Comparison of ENCODE assay signal across 1 cellular context in the genomic region with DNA sequence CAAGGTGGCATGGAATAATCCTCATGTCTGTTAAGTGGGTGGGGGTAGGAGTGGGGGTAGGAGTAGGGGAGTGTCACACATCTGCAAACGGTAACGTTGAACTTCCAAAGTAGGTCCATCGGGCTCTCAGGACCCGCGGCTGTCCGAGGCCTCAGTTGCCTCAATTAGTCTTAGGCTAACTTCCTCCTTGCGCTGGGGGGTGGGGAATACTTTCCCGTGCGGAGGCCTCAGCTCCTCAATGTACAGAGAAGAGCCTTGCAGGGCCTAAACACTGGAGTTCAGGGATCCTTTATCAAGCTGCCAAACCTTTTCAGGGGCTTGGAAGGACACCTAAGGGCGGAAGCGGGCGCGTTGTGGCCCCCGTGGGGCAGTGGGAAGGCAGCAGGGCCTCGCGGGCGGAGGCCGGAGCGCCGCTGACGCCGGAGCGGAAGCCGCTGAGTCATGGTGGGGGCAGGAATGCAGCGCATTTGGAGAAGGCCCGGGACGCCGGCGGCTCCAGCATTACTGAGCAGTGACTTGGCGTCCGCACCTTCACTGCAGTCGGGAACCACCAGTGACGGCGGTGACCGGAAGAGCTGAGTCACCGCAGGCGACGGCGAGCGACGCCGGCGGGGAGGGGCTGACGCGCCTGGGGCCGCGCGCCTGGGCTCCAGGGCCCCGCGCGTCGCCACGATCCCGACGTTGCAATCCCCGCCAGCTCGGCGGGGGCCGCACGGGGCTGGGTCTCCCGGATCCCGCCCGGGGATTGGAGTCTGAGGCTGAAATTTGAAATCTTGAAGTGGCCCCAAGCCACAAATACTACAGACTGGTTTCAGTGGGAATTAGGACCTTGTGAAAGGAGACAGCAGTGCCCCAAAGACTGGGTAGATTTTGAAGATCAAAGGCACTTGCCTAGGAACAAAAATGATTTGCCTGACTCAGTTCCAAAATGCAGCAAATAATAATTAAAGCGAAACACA.
A peak's percentile ranks its signal among the peaks of the same experiment; 100 is the strongest.
TF ChIP-seq lines count a peak whose summit lies in the region.

No MANE protein-coding gene starts in this region.

TF ChIP-seq in HepG2, 621 proteins besides CTCF, POLR2A, EP300 and RAD21 (continued from another document and continues in another):
- TF ChIP-seq, protein P1, sequence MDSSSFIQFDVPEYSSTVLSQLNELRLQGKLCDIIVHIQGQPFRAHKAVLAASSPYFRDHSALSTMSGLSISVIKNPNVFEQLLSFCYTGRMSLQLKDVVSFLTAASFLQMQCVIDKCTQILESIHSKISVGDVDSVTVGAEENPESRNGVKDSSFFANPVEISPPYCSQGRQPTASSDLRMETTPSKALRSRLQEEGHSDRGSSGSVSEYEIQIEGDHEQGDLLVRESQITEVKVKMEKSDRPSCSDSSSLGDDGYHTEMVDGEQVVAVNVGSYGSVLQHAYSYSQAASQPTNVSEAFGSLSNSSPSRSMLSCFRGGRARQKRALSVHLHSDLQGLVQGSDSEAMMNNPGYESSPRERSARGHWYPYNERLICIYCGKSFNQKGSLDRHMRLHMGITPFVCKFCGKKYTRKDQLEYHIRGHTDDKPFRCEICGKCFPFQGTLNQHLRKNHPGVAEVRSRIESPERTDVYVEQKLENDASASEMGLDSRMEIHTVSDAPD (CRISPR knock-in tag; IDR thresholded peaks at IDR 0.05) = peak; percentile 62; the same call in 1 of the 2 replicates
- TF ChIP-seq ZFP37 (CRISPR knock-in tag; IDR thresholded peaks at IDR 0.05; ENCODE audit: borderline replicate concordance) (no peak), ZNF275 (CRISPR knock-in tag; IDR thresholded peaks at IDR 0.05; ENCODE audit: borderline replicate concordance) (peak; percentile 88), CC2D1A (CRISPR knock-in tag; IDR thresholded peaks at IDR 0.05) (no peak), BRCA1 (CRISPR knock-in tag; IDR thresholded peaks at IDR 0.05) (no peak; the same call in 1 of the 2 replicates), PBX2 (CRISPR knock-in tag; IDR thresholded peaks at IDR 0.05) (0 out of 2 replicates have a peak, but pooled peaks have one; percentile 32), ZNF557 (CRISPR knock-in tag; IDR thresholded peaks at IDR 0.05) (no peak), ZNF775 (CRISPR knock-in tag; IDR thresholded peaks at IDR 0.05; ENCODE audit: borderline replicate concordance) (no peak), ZNF30 (CRISPR knock-in tag; IDR thresholded peaks at IDR 0.05) (no peak), MAF1 (CRISPR knock-in tag; IDR thresholded peaks at IDR 0.05; ENCODE audit: borderline replicate concordance) (no peak), SP1 (IDR thresholded peaks at IDR 0.05) (no peak), SP1 (CRISPR knock-in tag; IDR thresholded peaks at IDR 0.05) (peak; percentile 53), REPIN1 (CRISPR knock-in tag; IDR thresholded peaks at IDR 0.05; ENCODE audit: borderline replicate concordance, low read depth) (peak; percentile 83; the same call in 1 of the 2 replicates), SNRNP70 (IDR thresholded peaks at IDR 0.05; ENCODE audit: low read depth, low read length) (no peak), ZNF652 (CRISPR knock-in tag; IDR thresholded peaks at IDR 0.05; ENCODE audit: borderline replicate concordance, low read depth) (no peak), ZNF383 (CRISPR knock-in tag; IDR thresholded peaks at IDR 0.05; ENCODE audit: borderline replicate concordance) (no peak), PAX8 (CRISPR knock-in tag; IDR thresholded peaks at IDR 0.05; ENCODE audit: borderline replicate concordance) (no peak), KDM5A (IDR thresholded peaks at IDR 0.05; ENCODE audit: borderline replicate concordance, low read length) (0 out of 2 replicates have a peak, but pooled peaks have one; percentile 39), HNF1A (IDR thresholded peaks at IDR 0.05; ENCODE audit: low read depth) (no peak), HNF1A (CRISPR knock-in tag; IDR thresholded peaks at IDR 0.05; ENCODE audit: borderline replicate concordance) (peak; percentile 75; the same call in 1 of the 2 replicates), ZNF550 (CRISPR knock-in tag; IDR thresholded peaks at IDR 0.05; ENCODE audit: borderline replicate concordance) (no peak), RBFOX2 (IDR thresholded peaks at IDR 0.05; ENCODE audit: low read depth, low read length) (peak; percentile 97), ZNF414 (CRISPR knock-in tag; IDR thresholded peaks at IDR 0.05) (peak; percentile 79), ZFYVE20 (CRISPR knock-in tag; IDR thresholded peaks at IDR 0.05; ENCODE audit: borderline replicate concordance, low read depth) (no peak), BCL6 (CRISPR knock-in tag; IDR thresholded peaks at IDR 0.05) (peak; percentile 67), ZNF282 (IDR thresholded peaks at IDR 0.05; ENCODE audit: partially characterized antibody) (no peak), U2AF2 (IDR thresholded peaks at IDR 0.05; ENCODE audit: low read depth, low read length) (no peak), SMAD3 (CRISPR knock-in tag; IDR thresholded peaks at IDR 0.05) (peak; percentile 81), GTF2F1 (IDR thresholded peaks at IDR 0.05; ENCODE audit: low read length) (no peak), KMT2B (CRISPR knock-in tag; IDR thresholded peaks at IDR 0.05) (peak; percentile 89)
- TF ChIP-seq, protein P2, sequence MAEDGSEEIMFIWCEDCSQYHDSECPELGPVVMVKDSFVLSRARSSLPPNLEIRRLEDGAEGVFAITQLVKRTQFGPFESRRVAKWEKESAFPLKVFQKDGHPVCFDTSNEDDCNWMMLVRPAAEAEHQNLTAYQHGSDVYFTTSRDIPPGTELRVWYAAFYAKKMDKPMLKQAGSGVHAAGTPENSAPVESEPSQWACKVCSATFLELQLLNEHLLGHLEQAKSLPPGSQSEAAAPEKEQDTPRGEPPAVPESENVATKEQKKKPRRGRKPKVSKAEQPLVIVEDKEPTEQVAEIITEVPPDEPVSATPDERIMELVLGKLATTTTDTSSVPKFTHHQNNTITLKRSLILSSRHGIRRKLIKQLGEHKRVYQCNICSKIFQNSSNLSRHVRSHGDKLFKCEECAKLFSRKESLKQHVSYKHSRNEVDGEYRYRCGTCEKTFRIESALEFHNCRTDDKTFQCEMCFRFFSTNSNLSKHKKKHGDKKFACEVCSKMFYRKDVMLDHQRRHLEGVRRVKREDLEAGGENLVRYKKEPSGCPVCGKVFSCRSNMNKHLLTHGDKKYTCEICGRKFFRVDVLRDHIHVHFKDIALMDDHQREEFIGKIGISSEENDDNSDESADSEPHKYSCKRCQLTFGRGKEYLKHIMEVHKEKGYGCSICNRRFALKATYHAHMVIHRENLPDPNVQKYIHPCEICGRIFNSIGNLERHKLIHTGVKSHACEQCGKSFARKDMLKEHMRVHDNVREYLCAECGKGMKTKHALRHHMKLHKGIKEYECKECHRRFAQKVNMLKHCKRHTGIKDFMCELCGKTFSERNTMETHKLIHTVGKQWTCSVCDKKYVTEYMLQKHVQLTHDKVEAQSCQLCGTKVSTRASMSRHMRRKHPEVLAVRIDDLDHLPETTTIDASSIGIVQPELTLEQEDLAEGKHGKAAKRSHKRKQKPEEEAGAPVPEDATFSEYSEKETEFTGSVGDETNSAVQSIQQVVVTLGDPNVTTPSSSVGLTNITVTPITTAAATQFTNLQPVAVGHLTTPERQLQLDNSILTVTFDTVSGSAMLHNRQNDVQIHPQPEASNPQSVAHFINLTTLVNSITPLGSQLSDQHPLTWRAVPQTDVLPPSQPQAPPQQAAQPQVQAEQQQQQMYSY (CRISPR knock-in tag; IDR thresholded peaks at IDR 0.05) = peak; percentile 74; the same call in 1 of the 2 replicates
- TF ChIP-seq, protein P3, sequence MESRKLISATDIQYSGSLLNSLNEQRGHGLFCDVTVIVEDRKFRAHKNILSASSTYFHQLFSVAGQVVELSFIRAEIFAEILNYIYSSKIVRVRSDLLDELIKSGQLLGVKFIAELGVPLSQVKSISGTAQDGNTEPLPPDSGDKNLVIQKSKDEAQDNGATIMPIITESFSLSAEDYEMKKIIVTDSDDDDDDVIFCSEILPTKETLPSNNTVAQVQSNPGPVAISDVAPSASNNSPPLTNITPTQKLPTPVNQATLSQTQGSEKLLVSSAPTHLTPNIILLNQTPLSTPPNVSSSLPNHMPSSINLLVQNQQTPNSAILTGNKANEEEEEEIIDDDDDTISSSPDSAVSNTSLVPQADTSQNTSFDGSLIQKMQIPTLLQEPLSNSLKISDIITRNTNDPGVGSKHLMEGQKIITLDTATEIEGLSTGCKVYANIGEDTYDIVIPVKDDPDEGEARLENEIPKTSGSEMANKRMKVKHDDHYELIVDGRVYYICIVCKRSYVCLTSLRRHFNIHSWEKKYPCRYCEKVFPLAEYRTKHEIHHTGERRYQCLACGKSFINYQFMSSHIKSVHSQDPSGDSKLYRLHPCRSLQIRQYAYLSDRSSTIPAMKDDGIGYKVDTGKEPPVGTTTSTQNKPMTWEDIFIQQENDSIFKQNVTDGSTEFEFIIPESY (CRISPR knock-in tag; IDR thresholded peaks at IDR 0.05) = 0 out of 2 replicates have a peak, but pooled peaks have one; percentile 60
- TF ChIP-seq, protein P4, sequence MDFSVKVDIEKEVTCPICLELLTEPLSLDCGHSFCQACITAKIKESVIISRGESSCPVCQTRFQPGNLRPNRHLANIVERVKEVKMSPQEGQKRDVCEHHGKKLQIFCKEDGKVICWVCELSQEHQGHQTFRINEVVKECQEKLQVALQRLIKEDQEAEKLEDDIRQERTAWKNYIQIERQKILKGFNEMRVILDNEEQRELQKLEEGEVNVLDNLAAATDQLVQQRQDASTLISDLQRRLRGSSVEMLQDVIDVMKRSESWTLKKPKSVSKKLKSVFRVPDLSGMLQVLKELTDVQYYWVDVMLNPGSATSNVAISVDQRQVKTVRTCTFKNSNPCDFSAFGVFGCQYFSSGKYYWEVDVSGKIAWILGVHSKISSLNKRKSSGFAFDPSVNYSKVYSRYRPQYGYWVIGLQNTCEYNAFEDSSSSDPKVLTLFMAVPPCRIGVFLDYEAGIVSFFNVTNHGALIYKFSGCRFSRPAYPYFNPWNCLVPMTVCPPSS (IDR thresholded peaks at IDR 0.05) = no peak
- TF ChIP-seq, protein P5, sequence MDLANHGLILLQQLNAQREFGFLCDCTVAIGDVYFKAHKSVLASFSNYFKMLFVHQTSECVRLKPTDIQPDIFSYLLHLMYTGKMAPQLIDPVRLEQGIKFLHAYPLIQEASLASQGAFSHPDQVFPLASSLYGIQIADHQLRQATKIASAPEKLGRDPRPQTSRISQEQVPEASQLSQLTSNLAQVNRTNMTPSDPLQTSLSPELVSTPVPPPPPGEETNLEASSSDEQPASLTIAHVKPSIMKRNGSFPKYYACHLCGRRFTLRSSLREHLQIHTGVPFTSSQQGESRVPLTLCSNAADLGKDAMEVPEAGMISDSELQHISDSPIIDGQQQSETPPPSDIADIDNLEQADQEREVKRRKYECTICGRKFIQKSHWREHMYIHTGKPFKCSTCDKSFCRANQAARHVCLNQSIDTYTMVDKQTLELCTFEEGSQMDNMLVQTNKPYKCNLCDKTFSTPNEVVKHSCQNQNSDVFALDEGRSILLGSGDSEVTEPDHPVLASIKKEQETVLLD (CRISPR knock-in tag; IDR thresholded peaks at IDR 0.05; ENCODE audit: low read depth) = peak; percentile 93
- TF ChIP-seq, protein P6, sequence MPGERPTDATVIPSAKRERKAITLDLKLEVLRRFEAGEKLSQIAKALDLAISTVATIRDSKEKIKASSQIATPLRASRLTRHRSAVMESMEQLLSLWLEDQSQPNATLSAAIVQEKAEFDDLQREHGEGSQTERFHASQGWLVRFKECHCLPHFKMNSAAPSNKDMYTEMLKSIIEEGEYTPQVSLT (CRISPR knock-in tag; IDR thresholded peaks at IDR 0.05; ENCODE audit: borderline replicate concordance, low read depth) = no peak; the same call in 1 of the 2 replicates
